In the genomic region with DNA sequence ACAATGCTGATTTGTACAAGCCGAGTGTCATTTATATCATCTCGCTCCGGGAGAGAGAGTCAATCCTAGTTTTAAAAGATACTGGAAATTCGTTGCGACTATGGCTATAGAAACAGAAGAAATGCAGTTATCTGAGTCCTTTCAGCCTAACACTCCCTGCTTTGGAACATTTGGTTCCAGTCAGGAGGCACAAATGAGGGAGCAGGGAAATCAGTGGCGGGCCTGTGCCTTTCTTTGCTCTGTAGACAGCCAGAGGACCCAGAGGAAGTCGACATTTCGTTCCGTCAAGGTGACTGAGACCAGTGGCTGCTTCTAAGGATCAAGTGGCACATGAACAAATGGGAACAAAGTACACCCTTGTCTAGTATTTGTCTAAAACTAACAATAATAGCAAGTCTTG, we compare ENCODE assay signal across 8 cellular contexts. TPM values are rescaled to one million over a fixed set of nuclear protein-coding genes. Genes with fewer than 3 reads are reported as not detected.
DNase-seq lines count a peak whose midpoint lies in the region; ATAC-seq and TF ChIP-seq lines count a peak whose summit lies in the region.
"Had no signal": no experiment of that assay in that cellular context is flagged by ENCODE, and none has a peak within 500 bp of the region (broad histone marks: within the 10 kb centered on the region; RNA-seq: fewer than 3 reads in every experiment).

No MANE protein-coding gene starts in this region.

- H3K4me3 ChIP-seq in GM23338 (peak overlapping the region; percentile 63), SU-DHL-6 (ENCODE audit: insufficient read depth, low read length, poor library complexity, severe bottlenecking) (no peak overlapping the region), fibroblast of pulmonary artery (replicated peaks; ENCODE audit: low read depth, low read length) (peak overlapping the region; percentile 65)

- H3K36me3 ChIP-seq in GM23338 (ENCODE audit: insufficient read depth) (no peaks in the 10 kb centered on the region), SU-DHL-6 (ENCODE audit: low read length) (no peaks in the 10 kb centered on the region)
- H3K36me3 ChIP-seq: neutrophil had no signal

- peak overlapping the region; percentile 63 for H3K4me3 Mint-ChIP-seq in GM23338
- peak overlapping the region; percentile 52 for H3K4me3 Mint-ChIP-seq in stimulated activated memory B cell treated with anti-CD40 and anti-IgM and Interleukin-4, amounts not matched to agents 10 μg/mL and 1 μg/mL and 100 μg/mL, for 72 hours

- peaks cover 14% of the 10 kb centered on the region for H3K27me3 ChIP-seq in GM23338 (ENCODE audit: insufficient read depth)
- H3K27me3 ChIP-seq in SU-DHL-6 (ENCODE audit: low read length): no peaks in the 10 kb centered on the region

- H3K9me3 ChIP-seq in SU-DHL-6 (ENCODE audit: insufficient read depth, low read length): no peaks in the 10 kb centered on the region
- H3K9me3 ChIP-seq: neutrophil had no signal

- DNase-seq in GM23338 (ENCODE audit: low spot score): no peak
- no peak for DNase-seq in fibroblast of pulmonary artery (ENCODE audit: low read depth)
- no peak for DNase-seq in kidney glomerular epithelial cell (lab: John Stamatoyannopoulos, UW)
- no peak for DNase-seq in 8988T
- DNase-seq in HUDEP-2 (lab: John Stamatoyannopoulos, UW; ENCODE audit: unreplicated experiment in 76 of 76): no peak

- TF ChIP-seq CTCF in GM23338 (conservative IDR thresholded peaks at IDR 0.05; ENCODE audit: low read depth in 2 of 2): no peak
- no peak for TF ChIP-seq CTCF in SU-DHL-6 (IDR thresholded peaks at IDR 0.05; ENCODE audit: insufficient read depth, low read length, poor library complexity, severe bottlenecking)
- no peak for TF ChIP-seq CTCF in fibroblast of pulmonary artery (IDR thresholded peaks at IDR 0.05; ENCODE audit: low read length, missing control alignments)

- peaks cover 18% of the 10 kb centered on the region for H3K27me3 Mint-ChIP-seq in GM23338 (ENCODE audit: insufficient read depth, low read depth, poor library complexity)
- H3K27me3 Mint-ChIP-seq in stimulated activated memory B cell treated with anti-CD40 and anti-IgM and Interleukin-4, amounts not matched to agents 10 μg/mL and 1 μg/mL and 100 μg/mL, for 72 hours: no peaks in the 10 kb centered on the region

- H3K27ac ChIP-seq in GM23338 (ENCODE audit: low read depth) (no peak overlapping the region), SU-DHL-6 (ENCODE audit: low read depth, low read length) (no peak overlapping the region)
- H3K27ac ChIP-seq: neutrophil had no signal

- H3K79me2 ChIP-seq in GM23338 (replicated peaks; ENCODE audit: insufficient read depth): peaks cover 4% of the 10 kb centered on the region; the same call in 1 of the 2 replicates
- peaks cover 38% of the 10 kb centered on the region for H3K79me2 ChIP-seq in SU-DHL-6 (ENCODE audit: insufficient read depth, low read length)

- H3K9me2 ChIP-seq in GM23338 (ENCODE audit: insufficient read depth) (0 out of 2 replicates have a peak, but pooled peaks cover 3% of the 10 kb centered on the region), SU-DHL-6 (replicated peaks; ENCODE audit: insufficient read depth, low read length) (no peaks in the 10 kb centered on the region)

- H3K4me1 ChIP-seq in GM23338 (ENCODE audit: insufficient read depth): peaks cover under 1% of the 10 kb centered on the region; the same call in 1 of the 2 replicates

- ATAC-seq in GM23338: no peak
- ATAC-seq in stimulated activated memory B cell treated with anti-CD40 and anti-IgM and Interleukin-4, amounts not matched to agents 10 μg/mL and 1 μg/mL and 100 μg/mL, for 72 hours: no peak

- peak overlapping the region; percentile 80 for H3K4me2 ChIP-seq in GM23338
- H3K4me2 ChIP-seq in SU-DHL-6 (ENCODE audit: low read depth, low read length, poor library complexity, severe bottlenecking): peak overlapping the region; percentile 75

- peak overlapping the region; percentile 55; the same call in 1 of the 2 replicates for H3K9ac ChIP-seq in SU-DHL-6 (ENCODE audit: low read length)

- H3K9me3 Mint-ChIP-seq in GM23338: no peaks in the 10 kb centered on the region
- no peaks in the 10 kb centered on the region for H3K9me3 Mint-ChIP-seq in stimulated activated memory B cell treated with anti-CD40 and anti-IgM and Interleukin-4, amounts not matched to agents 10 μg/mL and 1 μg/mL and 100 μg/mL, for 72 hours

- H4K20me1 ChIP-seq in GM23338 (replicated peaks; ENCODE audit: insufficient read depth): no peaks in the 10 kb centered on the region; the same call in 1 of the 2 replicates
- no peaks in the 10 kb centered on the region for H4K20me1 ChIP-seq in SU-DHL-6 (ENCODE audit: low read depth, low read length)

- H3K4me1 Mint-ChIP-seq in GM23338: peaks cover 30% of the 10 kb centered on the region
- peaks cover 53% of the 10 kb centered on the region for H3K4me1 Mint-ChIP-seq in stimulated activated memory B cell treated with anti-CD40 and anti-IgM and Interleukin-4, amounts not matched to agents 10 μg/mL and 1 μg/mL and 100 μg/mL, for 72 hours

- H3F3A ChIP-seq in GM23338 (replicated peaks; ENCODE audit: low read depth) (no peaks in the 10 kb centered on the region), SU-DHL-6 (ENCODE audit: insufficient read depth) (peaks cover 9% of the 10 kb centered on the region; the same call in 1 of the 2 replicates)

- H3K27ac Mint-ChIP-seq in GM23338: no peak overlapping the region
- H3K27ac Mint-ChIP-seq in stimulated activated memory B cell treated with anti-CD40 and anti-IgM and Interleukin-4, amounts not matched to agents 10 μg/mL and 1 μg/mL and 100 μg/mL, for 72 hours: peak overlapping the region; percentile 91

- H2AFZ ChIP-seq in GM23338 (peak overlapping the region; percentile 54; the same call in 1 of the 2 replicates), SU-DHL-6 (ENCODE audit: low read depth, low read length, severe bottlenecking) (peak overlapping the region; percentile 76)

- no peaks in the 10 kb centered on the region for H3K36me3 Mint-ChIP-seq in GM23338 (ENCODE audit: low read depth)
- H3K36me3 Mint-ChIP-seq in stimulated activated memory B cell treated with anti-CD40 and anti-IgM and Interleukin-4, amounts not matched to agents 10 μg/mL and 1 μg/mL and 100 μg/mL, for 72 hours: peaks cover 4% of the 10 kb centered on the region

TF ChIP-seq in GM23338, 12 proteins besides CTCF, POLR2A, EP300 and RAD21 (continues in another document):
- TF ChIP-seq EZH2phosphoT487 (IDR thresholded peaks at IDR 0.05; ENCODE audit: unreplicated experiment) (no peak), JUNB (IDR thresholded peaks at IDR 0.05; ENCODE audit: unreplicated experiment) (no peak), ZNF331 (CRISPR knock-in tag; IDR thresholded peaks at IDR 0.05; ENCODE audit: low read depth) (no peak)
- TF ChIP-seq, protein P1, sequence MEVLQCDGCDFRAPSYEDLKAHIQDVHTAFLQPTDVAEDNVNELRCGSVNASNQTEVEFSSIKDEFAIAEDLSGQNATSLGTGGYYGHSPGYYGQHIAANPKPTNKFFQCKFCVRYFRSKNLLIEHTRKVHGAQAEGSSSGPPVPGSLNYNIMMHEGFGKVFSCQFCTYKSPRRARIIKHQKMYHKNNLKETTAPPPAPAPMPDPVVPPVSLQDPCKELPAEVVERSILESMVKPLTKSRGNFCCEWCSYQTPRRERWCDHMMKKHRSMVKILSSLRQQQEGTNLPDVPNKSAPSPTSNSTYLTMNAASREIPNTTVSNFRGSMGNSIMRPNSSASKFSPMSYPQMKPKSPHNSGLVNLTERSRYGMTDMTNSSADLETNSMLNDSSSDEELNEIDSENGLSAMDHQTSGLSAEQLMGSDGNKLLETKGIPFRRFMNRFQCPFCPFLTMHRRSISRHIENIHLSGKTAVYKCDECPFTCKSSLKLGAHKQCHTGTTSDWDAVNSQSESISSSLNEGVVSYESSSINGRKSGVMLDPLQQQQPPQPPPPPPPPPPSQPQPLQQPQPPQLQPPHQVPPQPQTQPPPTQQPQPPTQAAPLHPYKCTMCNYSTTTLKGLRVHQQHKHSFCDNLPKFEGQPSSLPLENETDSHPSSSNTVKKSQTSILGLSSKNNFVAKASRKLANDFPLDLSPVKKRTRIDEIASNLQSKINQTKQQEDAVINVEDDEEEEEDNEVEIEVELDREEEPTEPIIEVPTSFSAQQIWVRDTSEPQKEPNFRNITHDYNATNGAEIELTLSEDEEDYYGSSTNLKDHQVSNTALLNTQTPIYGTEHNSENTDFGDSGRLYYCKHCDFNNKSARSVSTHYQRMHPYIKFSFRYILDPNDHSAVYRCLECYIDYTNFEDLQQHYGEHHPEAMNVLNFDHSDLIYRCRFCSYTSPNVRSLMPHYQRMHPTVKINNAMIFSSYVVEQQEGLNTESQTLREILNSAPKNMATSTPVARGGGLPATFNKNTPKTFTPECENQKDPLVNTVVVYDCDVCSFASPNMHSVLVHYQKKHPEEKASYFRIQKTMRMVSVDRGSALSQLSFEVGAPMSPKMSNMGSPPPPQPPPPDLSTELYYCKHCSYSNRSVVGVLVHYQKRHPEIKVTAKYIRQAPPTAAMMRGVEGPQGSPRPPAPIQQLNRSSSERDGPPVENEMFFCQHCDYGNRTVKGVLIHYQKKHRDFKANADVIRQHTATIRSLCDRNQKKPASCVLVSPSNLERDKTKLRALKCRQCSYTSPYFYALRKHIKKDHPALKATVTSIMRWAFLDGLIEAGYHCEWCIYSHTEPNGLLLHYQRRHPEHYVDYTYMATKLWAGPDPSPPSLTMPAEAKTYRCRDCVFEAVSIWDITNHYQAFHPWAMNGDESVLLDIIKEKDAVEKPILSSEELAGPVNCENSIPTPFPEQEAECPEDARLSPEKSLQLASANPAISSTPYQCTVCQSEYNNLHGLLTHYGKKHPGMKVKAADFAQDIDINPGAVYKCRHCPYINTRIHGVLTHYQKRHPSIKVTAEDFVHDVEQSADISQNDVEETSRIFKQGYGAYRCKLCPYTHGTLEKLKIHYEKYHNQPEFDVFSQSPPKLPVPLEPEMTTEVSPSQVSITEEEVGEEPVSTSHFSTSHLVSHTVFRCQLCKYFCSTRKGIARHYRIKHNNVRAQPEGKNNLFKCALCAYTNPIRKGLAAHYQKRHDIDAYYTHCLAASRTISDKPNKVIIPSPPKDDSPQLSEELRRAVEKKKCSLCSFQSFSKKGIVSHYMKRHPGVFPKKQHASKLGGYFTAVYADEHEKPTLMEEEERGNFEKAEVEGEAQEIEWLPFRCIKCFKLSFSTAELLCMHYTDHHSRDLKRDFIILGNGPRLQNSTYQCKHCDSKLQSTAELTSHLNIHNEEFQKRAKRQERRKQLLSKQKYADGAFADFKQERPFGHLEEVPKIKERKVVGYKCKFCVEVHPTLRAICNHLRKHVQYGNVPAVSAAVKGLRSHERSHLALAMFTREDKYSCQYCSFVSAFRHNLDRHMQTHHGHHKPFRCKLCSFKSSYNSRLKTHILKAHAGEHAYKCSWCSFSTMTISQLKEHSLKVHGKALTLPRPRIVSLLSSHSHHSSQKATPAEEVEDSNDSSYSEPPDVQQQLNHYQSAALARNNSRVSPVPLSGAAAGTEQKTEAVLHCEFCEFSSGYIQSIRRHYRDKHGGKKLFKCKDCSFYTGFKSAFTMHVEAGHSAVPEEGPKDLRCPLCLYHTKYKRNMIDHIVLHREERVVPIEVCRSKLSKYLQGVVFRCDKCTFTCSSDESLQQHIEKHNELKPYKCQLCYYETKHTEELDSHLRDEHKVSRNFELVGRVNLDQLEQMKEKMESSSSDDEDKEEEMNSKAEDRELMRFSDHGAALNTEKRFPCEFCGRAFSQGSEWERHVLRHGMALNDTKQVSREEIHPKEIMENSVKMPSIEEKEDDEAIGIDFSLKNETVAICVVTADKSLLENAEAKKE (CRISPR knock-in tag; IDR thresholded peaks at IDR 0.05): no peak

RNA-seq across cellular contexts. Expression of a gene that starts 0.7 kb away (rescaled TPM):
- 9.0 and 11.0 TPM in 2 replicates for total RNA-seq in GM23338 (2014; rRNA removed; shearing (Covaris generic))
- 9.5 and 10.7 TPM in 2 replicates for polyA plus RNA-seq in GM23338 (2016; fragmentation: Nextera tagmentation; extraction: Ambion mirVana)
